Comparison of ENCODE assay signal across 8 cellular contexts in genomic region chr7:77536413-77537135, GRCh38. TPM values are rescaled to one million over a fixed set of nuclear protein-coding genes. Genes with fewer than 3 reads are reported as not detected.
DNase-seq lines count a peak whose midpoint lies in the region; ATAC-seq and TF ChIP-seq lines count a peak whose summit lies in the region.

No MANE protein-coding gene starts in this region.

- peak overlapping the region; percentile 75 for H3K27ac Mint-ChIP-seq in nephron progenitor cell

- TF ChIP-seq CTCF in RWPE2 (IDR thresholded peaks at IDR 0.05; ENCODE audit: poor library complexity, severe bottlenecking) (no peak), fibroblast of the aortic adventitia (IDR thresholded peaks at IDR 0.05; ENCODE audit: insufficient read depth, low read length) (no peak), nephron progenitor cell (IDR thresholded peaks at IDR 0.05) (no peak)

- DNase-seq in G401 (ENCODE audit: low spot score) (peak; percentile 97), HAP-1 (ENCODE audit: low spot score in 2 of 2) (peak; percentile 91 to 99), M059J (ENCODE audit: low read depth) (peak; percentile 98), RWPE2 (ENCODE audit: low spot score) (peak; percentile 97), fibroblast of the aortic adventitia (ENCODE audit: low read depth) (peak; percentile 93), nephron progenitor cell (peak; percentile 99)
- DNase-seq in activated effector memory CD4-positive, alpha-beta T cell treated with Interleukin-2 at 50 U/mL for 16 hours, result peak; percentile 97
- DNase-seq in stimulated activated naive CD8-positive, alpha-beta T cell treated with anti-CD3 and anti-CD28 coated beads, Interleukin-15, Interleukin-2, amounts not matched to agents 100 U/mL and 50 U/mL, for 24 hours, result peak; percentile 99

- peak overlapping the region; percentile 96 for H3K27ac ChIP-seq in RWPE2 (ENCODE audit: poor library complexity, severe bottlenecking)

- H3K27me3 ChIP-seq in HAP-1 (ENCODE audit: low read depth) (no peaks in the 10 kb centered on the region), RWPE2 (ENCODE audit: insufficient read depth, poor library complexity, severe bottlenecking) (no peaks in the 10 kb centered on the region)

- H3K4me1 Mint-ChIP-seq in nephron progenitor cell, result peaks cover 40% of the 10 kb centered on the region

- H3K27me3 Mint-ChIP-seq in nephron progenitor cell (ENCODE audit: low read depth, poor library complexity), result peaks cover 3% of the 10 kb centered on the region

- peak overlapping the region; percentile 97 for H3K4me3 Mint-ChIP-seq in nephron progenitor cell

- H3K4me3 ChIP-seq in HAP-1 (peak overlapping the region; percentile 69), RWPE2 (ENCODE audit: severe bottlenecking) (peak overlapping the region; percentile 96), fibroblast of the aortic adventitia (ENCODE audit: low read depth, low read length) (peak overlapping the region; percentile 82)

- H3K36me3 ChIP-seq in HAP-1 (replicated peaks), result no peaks in the 10 kb centered on the region; the same call in 1 of the 2 replicates
- H3K36me3 ChIP-seq in RWPE2 (ENCODE audit: low read depth), result peaks cover 13% of the 10 kb centered on the region

- H3K36me3 Mint-ChIP-seq in nephron progenitor cell (ENCODE audit: low read depth), result peaks cover 24% of the 10 kb centered on the region

- H3K9me3 ChIP-seq in HAP-1 (peaks cover 4% of the 10 kb centered on the region; the same call in 1 of the 2 replicates), RWPE2 (ENCODE audit: severe bottlenecking) (no peaks in the 10 kb centered on the region)

- no peaks in the 10 kb centered on the region for H3K4me1 ChIP-seq in HAP-1
- H3K4me1 ChIP-seq in RWPE2 (ENCODE audit: insufficient read depth, poor library complexity, severe bottlenecking), result peaks cover 29% of the 10 kb centered on the region

- ATAC-seq in RWPE2 (ENCODE audit: low read depth), result peak; percentile 86
- peak; percentile 98 for ATAC-seq in stimulated activated naive CD8-positive, alpha-beta T cell treated with anti-CD3 and anti-CD28 coated beads, Interleukin-15, Interleukin-2, amounts not matched to agents 100 U/mL and 50 U/mL, for 24 hours

- in situ Hi-C loops in G401 (cut with HindIII; ENCODE audit: low sequenced_read_pairs) (no loop called here), HAP-1 (cut with MboI; ENCODE audit: low sequenced_read_pairs) (no loop called here)

- H3K9me3 Mint-ChIP-seq in nephron progenitor cell, result peaks cover 29% of the 10 kb centered on the region

RNA-seq across cellular contexts. Expression of gene PTPN12, which starts 0.5 kb away (rescaled TPM):
- 22.9 and 27.2 TPM in 2 replicates for total RNA-seq in G401 (2014; rRNA removed; shearing (Covaris generic))
- total RNA-seq in M059J (2014; rRNA removed; shearing (Covaris generic)), result 41.5 and 59.7 TPM in 2 replicates
- total RNA-seq in fibroblast of the aortic adventitia (ENCODE audit: low replicate concordance), result 46.9 and 54.0 TPM in 2 replicates

Comparison
In these comparisons a context has a peak if more than half of its experiments do, and no peak if none do; other contexts are left out.
1. Peak in every context shown above with its lines: DNase-seq, ATAC-seq, H3K4me3 ChIP-seq and H3K27ac ChIP-seq.